In genomic region chr4:78288327-78288726, GRCh38 we compare ENCODE assay signal across 18 cellular contexts.
DNase-seq lines count a peak whose midpoint lies in the region; ATAC-seq and TF ChIP-seq lines count a peak whose summit lies in the region.
"Had no signal": no experiment of that assay in that cellular context is flagged by ENCODE, and none has a peak within 500 bp of the region (broad histone marks: within the 10 kb centered on the region; RNA-seq: fewer than 3 reads in every experiment).

No MANE protein-coding gene starts in this region.

- H3K4me3 ChIP-seq in fibroblast of pulmonary artery (replicated peaks; ENCODE audit: low read depth, low read length) = no peak overlapping the region

- no peak for TF ChIP-seq CTCF in fibroblast of pulmonary artery (IDR thresholded peaks at IDR 0.05; ENCODE audit: low read length, missing control alignments)

- no peak for ATAC-seq in HG03432 (IDR thresholded peaks at IDR 0.05; ENCODE audit: unreplicated experiment)
- ATAC-seq: Panc1 had no signal

- DNase-seq in AG20443 (ENCODE audit: low spot score) (peak; percentile 22), astrocyte of the hippocampus (ENCODE audit: low read depth, low spot score) (peak; percentile 51), fibroblast of pulmonary artery (ENCODE audit: low read depth) (peak; percentile 18), renal cortical epithelial cell (ENCODE audit: low read depth) (peak; percentile 71), NCI-H2227 treated with DMSO at 0.1 percent for 48 hours (lab: John Stamatoyannopoulos, UW) (no peak), RPMI8226 (no peak)
- no peak for DNase-seq in activated CD8-positive, alpha-beta memory T cell treated with anti-CD3 and anti-CD28 coated beads, Interleukin-2, amount 50 U/mL, for 48 hours
- DNase-seq: CD4-positive, alpha-beta memory T cell; DND-41; GF-D8; Karpas-422; NCI-H1417; NCI-H1930; NCI-H2171; NCI-H82; SHP77 had no signal

Comparison
In these comparisons a context has a peak if more than half of its experiments do, and no peak if none do; other contexts are left out.
1. DNase-seq: peak in AG20443 (single experiment), astrocyte of the hippocampus (single experiment), fibroblast of pulmonary artery (single experiment) and renal cortical epithelial cell (single experiment); none in NCI-H2227 treated with DMSO at 0.1 percent for 48 hours (single experiment), RPMI8226 (single experiment) and activated CD8-positive, alpha-beta memory T cell treated with anti-CD3 and anti-CD28 coated beads, Interleukin-2, amount 50 U/mL, for 48 hours (single experiment).